25 cellular contexts compared by ENCODE assay signal in genomic region chr11:71440021-71440755, GRCh38.
"Had no signal": no experiment of that assay in that cellular context is flagged by ENCODE, and none has a peak within 500 bp of the region (broad histone marks: within the 10 kb centered on the region; RNA-seq: fewer than 3 reads in every experiment).

No MANE protein-coding gene starts in this region.

- DNase-seq: activated B cell treated with CpG ODN at 0.5 μM for 24 hours; activated CD4-positive, alpha-beta memory T cell treated with anti-CD3 and anti-CD28 coated beads for 36 hours; activated CD4-positive, alpha-beta T cell treated with anti-CD3 and anti-CD28 coated beads for 1 hour; activated CD4-positive, alpha-beta T cell treated with anti-CD3 and anti-CD28 coated beads, Interleukin-2, amount 10 ng/mL, durations not matched to agents 7 days and 5 days; activated CD8-positive, alpha-beta memory T cell treated with anti-CD3 and anti-CD28 coated beads for 24 hours; activated effector memory CD4-positive, alpha-beta T cell treated with anti-CD3 and anti-CD28 coated beads, Interleukin-2, amount 50 U/mL, for 16 hours; activated naive CD4-positive, alpha-beta T cell treated with Interleukin-2 at 50 U/mL for 16 hours; activated T-cell treated with anti-CD3 and anti-CD28 coated beads, Interleukin-2, amount 50 U/mL, for 4 hours; brain microvascular endothelial cell; caudate nucleus; MM.1S; NCI-H1105; NCI-H1436; NCI-H1694 treated with DMSO at 0.1 percent for 48 hours; NCI-H2081; NCI-H510A treated with DMSO at 0.1 percent for 48 hours; NCI-H69; NK-92 treated with Interleukin-12 subunit alpha and Interleukin-12 subunit beta, amount 100 ng/mL, for 24 hours; PC-3; SHP77 treated with DMSO at 0.1 percent for 48 hours; T-helper 2 cell; T1000 had no signal

- ATAC-seq: activated naive CD4-positive, alpha-beta T cell treated with anti-CD3 and anti-CD28 coated beads, Interleukin-2, amount 50 U/mL, for 72 hours; activated T-cell treated with anti-CD3 and anti-CD28 coated beads, Interleukin-2, amount 50 U/mL, for 4 hours; PC-3 had no signal

- FAIRE-seq: RCC 7860, TTC549 had no signal

- H3K27me3 ChIP-seq: brain microvascular endothelial cell had no signal

- H3K27ac ChIP-seq: brain microvascular endothelial cell had no signal
